9 cellular contexts compared by ENCODE assay signal in the genomic region with DNA sequence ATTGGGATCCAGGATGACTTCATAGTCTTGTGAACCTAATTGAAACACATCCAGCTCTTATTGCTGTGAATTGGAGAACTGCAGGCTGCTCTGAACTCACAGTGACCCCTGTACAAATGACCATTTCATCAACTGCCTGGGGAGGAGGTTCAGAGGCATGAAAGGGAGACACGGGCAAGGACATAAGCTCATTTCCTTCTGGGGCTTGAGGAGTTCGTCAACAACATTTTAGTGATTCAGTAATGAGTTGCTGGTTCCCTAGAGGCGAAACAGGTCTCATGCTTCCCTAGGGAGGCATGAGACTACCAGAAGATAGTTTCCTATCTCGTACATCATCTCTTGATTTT.
A peak's percentile ranks its signal among the peaks of the same experiment; 100 is the strongest.
DNase-seq lines count a peak whose midpoint lies in the region; ATAC-seq and TF ChIP-seq lines count a peak whose summit lies in the region.
"Had no signal": no experiment of that assay in that cellular context is flagged by ENCODE, and none has a peak within 500 bp of the region (broad histone marks: within the 10 kb centered on the region; RNA-seq: fewer than 3 reads in every experiment).

No MANE protein-coding gene starts in this region.

- H3K79me2 ChIP-seq in OCI-LY1 (ENCODE audit: insufficient read depth, low read length) (no peaks in the 10 kb centered on the region), fibroblast of lung (ENCODE audit: control insufficient read depth, insufficient read depth, low read length) (no peaks in the 10 kb centered on the region), trophoblast cell (ENCODE audit: control insufficient read depth, insufficient read depth, low read length, poor library complexity) (no peaks in the 10 kb centered on the region)

- no peak overlapping the region for H3K14ac ChIP-seq in trophoblast cell (ENCODE audit: low read length)

- H3K9me2 ChIP-seq in OCI-LY1 (ENCODE audit: low read depth, low read length) = no peaks in the 10 kb centered on the region

- H3F3A ChIP-seq in OCI-LY1 (ENCODE audit: insufficient read depth, low read length) = no peaks in the 10 kb centered on the region

- H3K27me3 ChIP-seq in OCI-LY1 (ENCODE audit: insufficient read depth, low read length) (no peaks in the 10 kb centered on the region), fibroblast of lung (ENCODE audit: control insufficient read depth, insufficient read depth, low read length) (no peaks in the 10 kb centered on the region), trophoblast cell (ENCODE audit: insufficient read depth, low read length) (no peaks in the 10 kb centered on the region)
- H3K27me3 ChIP-seq: ovary had no signal

- H3K9ac ChIP-seq in OCI-LY1 (ENCODE audit: low read length) (no peak overlapping the region; the same call in 1 of the 2 replicates), fibroblast of lung (ENCODE audit: insufficient read depth, low read length) (no peak overlapping the region), trophoblast cell (ENCODE audit: low read length) (no peak overlapping the region)

- H3K18ac ChIP-seq in trophoblast cell (ENCODE audit: low read length) = peak overlapping the region; percentile 73

- no peak overlapping the region for H2BK12ac ChIP-seq in trophoblast cell (ENCODE audit: low read length)

- H4K91ac ChIP-seq in trophoblast cell (ENCODE audit: low read depth, low read length) = no peak overlapping the region

- TF ChIP-seq CTCF in OCI-LY1 (IDR thresholded peaks at IDR 0.05; ENCODE audit: low read length) (no peak), fibroblast of lung (conservative IDR thresholded peaks at IDR 0.05 in 1 of 2, IDR thresholded peaks at IDR 0.05 in 1 of 2; ENCODE audit: low read depth in 1 of 2, low read length in 2 of 2) (no peak)

- H3K4me1 ChIP-seq in OCI-LY1 (ENCODE audit: insufficient read depth, low read length, severe bottlenecking) (peaks cover 33% of the 10 kb centered on the region), fibroblast of lung (ENCODE audit: control insufficient read depth, extremely low read depth, insufficient read depth, low read length) (peaks cover 19% of the 10 kb centered on the region), trophoblast cell (ENCODE audit: control insufficient read depth in 1 of 2, insufficient read depth in 2 of 2, low read length in 2 of 2) (peaks cover 13 to 19% of the 10 kb centered on the region in 2 experiments)

- no peak overlapping the region for H4K12ac ChIP-seq in trophoblast cell (ENCODE audit: low read depth, low read length)

- H3K36me3 ChIP-seq in OCI-LY1 (ENCODE audit: insufficient read depth, low read length) (no peaks in the 10 kb centered on the region), fibroblast of lung (ENCODE audit: control insufficient read depth, insufficient read depth, low read length) (no peaks in the 10 kb centered on the region), trophoblast cell (ENCODE audit: control insufficient read depth in 1 of 2, insufficient read depth in 2 of 2, low read length in 2 of 2) (no peaks in the 10 kb centered on the region)
- H3K36me3 ChIP-seq: ovary had no signal

- no peaks in the 10 kb centered on the region for H4K20me1 ChIP-seq in OCI-LY1 (ENCODE audit: insufficient read depth, low read length)
- H4K20me1 ChIP-seq in fibroblast of lung (ENCODE audit: control insufficient read depth, extremely low read depth, insufficient read depth, low read length) = no peaks in the 10 kb centered on the region

- peak overlapping the region; percentile 42; the same call in 1 of the 2 replicates for H2AFZ ChIP-seq in OCI-LY1 (ENCODE audit: low read length)
- no peak overlapping the region for H2AFZ ChIP-seq in fibroblast of lung (ENCODE audit: low read length)
- H2AFZ ChIP-seq in trophoblast cell (ENCODE audit: insufficient read depth, low read length, poor library complexity) = no peak overlapping the region

- no peak for ATAC-seq in HG03159 (IDR thresholded peaks at IDR 0.05; ENCODE audit: unreplicated experiment)
- no peak for ATAC-seq in GM18498 (IDR thresholded peaks at IDR 0.05; ENCODE audit: unreplicated experiment)

- H3K79me1 ChIP-seq in trophoblast cell (ENCODE audit: low read length) = peaks cover 5% of the 10 kb centered on the region

- H3K27ac ChIP-seq in OCI-LY1 (ENCODE audit: low read depth, low read length, poor library complexity, severe bottlenecking) (peak overlapping the region; percentile 48), fibroblast of lung (ENCODE audit: insufficient read depth, low read length) (peak overlapping the region; percentile 65), trophoblast cell (ENCODE audit: low read depth, low read length) (no peak overlapping the region)

- DNase-seq in COLO829 (ENCODE audit: low spot score) (peak; percentile 93), fibroblast of lung (ENCODE audit: low read depth in 2 of 2) (peak; percentile 93 to 97), trophoblast cell (peak; percentile 27 to 50), GM19238 (ENCODE audit: insufficient read length, low spot score) (no peak), iPS-NIHi7 (ENCODE audit: extremely low spot score) (no peak)

- no peak overlapping the region for H2BK5ac ChIP-seq in trophoblast cell (ENCODE audit: low read depth, low read length, poor library complexity)

- H3K9me3 ChIP-seq in OCI-LY1 (ENCODE audit: low read length) (no peaks in the 10 kb centered on the region), fibroblast of lung (ENCODE audit: control insufficient read depth, insufficient read depth, low read depth, low read length) (no peaks in the 10 kb centered on the region), trophoblast cell (ENCODE audit: insufficient read depth, low read depth, low read length) (no peaks in the 10 kb centered on the region)
- H3K9me3 ChIP-seq: ovary had no signal

- no peak overlapping the region for H3K23ac ChIP-seq in trophoblast cell (ENCODE audit: low read length)

- H4K8ac ChIP-seq in trophoblast cell (ENCODE audit: low read depth, low read length) = no peak overlapping the region

- no peak overlapping the region for H2BK120ac ChIP-seq in trophoblast cell (ENCODE audit: insufficient read depth, low read length, poor library complexity)

- no CpG with 5 or more reads among the region's 4 CpGs for WGBS in trophoblast cell (ENCODE audit: extremely low coverage, insufficient coverage, insufficient read length)

- no peak overlapping the region for H2AK5ac ChIP-seq in trophoblast cell (ENCODE audit: low read length)

- no peak overlapping the region for H3K4me3 ChIP-seq in OCI-LY1 (ENCODE audit: low read depth, low read length, poor library complexity, severe bottlenecking)
- no peak overlapping the region for H3K4me3 ChIP-seq in fibroblast of lung (replicated peaks in 1 of 4; ENCODE audit: control extremely low read depth in 1 of 4, insufficient read depth in 1 of 4, low read depth in 3 of 4, low read length in 4 of 4)
- no peak overlapping the region for H3K4me3 ChIP-seq in trophoblast cell (ENCODE audit: low read depth, low read length)
- H3K4me3 ChIP-seq: ovary had no signal

- no peak overlapping the region for H3K4ac ChIP-seq in trophoblast cell (ENCODE audit: low read depth, low read length)

- H3K4me2 ChIP-seq in OCI-LY1 (ENCODE audit: low read length) = peak overlapping the region; percentile 27; the same call in 1 of the 2 replicates
- H3K4me2 ChIP-seq in fibroblast of lung (ENCODE audit: extremely low read depth, insufficient read depth, low read length) = peak overlapping the region; percentile 33
- H3K4me2 ChIP-seq in trophoblast cell (ENCODE audit: low read length) = no peak overlapping the region

Comparison
In these comparisons a context has a peak if more than half of its experiments do, and no peak if none do; other contexts are left out.
1. DNase-seq: peak in COLO829 (single experiment), fibroblast of lung (2 of 2) and trophoblast cell (2 of 2); none in GM19238 (single experiment) and iPS-NIHi7 (single experiment).